In genomic region chr3:122005033-122005565, GRCh38 we compare ENCODE assay signal across 11 cellular contexts. TPM values are rescaled to one million over a fixed set of nuclear protein-coding genes. Genes with fewer than 3 reads are reported as not detected.
DNase-seq lines count a peak whose midpoint lies in the region; ATAC-seq and TF ChIP-seq lines count a peak whose summit lies in the region.
"Had no signal": no experiment of that assay in that cellular context is flagged by ENCODE, and none has a peak within 500 bp of the region (broad histone marks: within the 10 kb centered on the region; RNA-seq: fewer than 3 reads in every experiment).

No MANE protein-coding gene starts in this region.

- TF ChIP-seq EP300 in transverse colon (IDR thresholded peaks at IDR 0.05; ENCODE audit: low read depth) = no peak

- H3K36me3 ChIP-seq in transverse colon = no peaks in the 10 kb centered on the region
- H3K36me3 ChIP-seq: ovary had no signal

- H3K27ac ChIP-seq in transverse colon = no peak overlapping the region
- H3K27ac ChIP-seq: ovary had no signal

- in situ Hi-C loops in transverse colon (cut with MboI; ENCODE audit: low pct_ligation_motif_present in 1 of 4, low pct_unique_long_range_greater_than_20kb in 1 of 4, low sequenced_read_pairs in 3 of 4) = no loop called here

- ATAC-seq in HG02642 (IDR thresholded peaks at IDR 0.05; ENCODE audit: poor library complexity, unreplicated experiment) (peak; percentile 51), GM19328 (IDR thresholded peaks at IDR 0.05; ENCODE audit: unreplicated experiment) (no peak), HG02840 (IDR thresholded peaks at IDR 0.05; ENCODE audit: low FRiP score, unreplicated experiment) (no peak)
- ATAC-seq: CD8-positive, alpha-beta T cell had no signal

- intact Hi-C loops in transverse colon (cut with DNase I; ENCODE audit: low total_unique reads) = no loop called here

- DNase-seq in stimulated activated CD4-positive, alpha-beta T cell treated with anti-CD3 and anti-CD28 coated beads, Interleukin-15, amount 100 ng/mL, for 24 hours = peak; percentile 20
- DNase-seq in stimulated activated CD4-positive, alpha-beta T cell treated with anti-CD3 and anti-CD28 coated beads, Interleukin-12 subunit alpha, Interleukin-12 subunit beta, amount 100 ng/mL, for 4 hours = no peak
- DNase-seq in RPMI8226 (peak; percentile 42), transverse colon (peak; percentile 26), retina (no peak)
- DNase-seq: activated CD4-positive, alpha-beta T cell treated with anti-CD3 and anti-CD28 coated beads, Interleukin-2, amount 10 ng/mL, durations not matched to agents 24 days and 14 days; CD8-positive, alpha-beta T cell; ovary had no signal

- H3K4me3 ChIP-seq in transverse colon = no peak overlapping the region
- H3K4me3 ChIP-seq: ovary had no signal

- no peak for TF ChIP-seq CTCF in transverse colon (IDR thresholded peaks at IDR 0.05)

- TF ChIP-seq POLR2A in transverse colon (IDR thresholded peaks at IDR 0.05) = no peak

- H3K27me3 ChIP-seq in transverse colon = no peaks in the 10 kb centered on the region
- H3K27me3 ChIP-seq: ovary had no signal

- 88% methylated on average over 13 of the region's 13 CpGs; no CpG with 5 or more reads in 1 of the 2 donors for WGBS in transverse colon (ENCODE audit: low coverage in 1 of 2), 2 donors

- peaks cover 4 to 16% (median 7%) of the 10 kb centered on the region in 4 donors for H3K4me1 ChIP-seq in transverse colon

- no peaks in the 10 kb centered on the region for H3K9me3 ChIP-seq in transverse colon
- H3K9me3 ChIP-seq: ovary had no signal

RNA-seq across cellular contexts. Expression of gene ILDR1, which starts 16.9 kb away (rescaled TPM):
- 10 to 100 TPM; 13.8 to 27.7 (median 21.5) TPM for total RNA-seq in transverse colon
- total RNA-seq: CD8-positive, alpha-beta T cell had no signal

RNA-seq across cellular contexts. Expression of gene CD86, which starts 50.1 kb away (rescaled TPM):
- 1 to 10 TPM in 3 of 4 donors, not detected in 1; 1.4 to 4.6 (median 2.2) TPM for total RNA-seq in transverse colon
- total RNA-seq: CD8-positive, alpha-beta T cell had no signal

Comparison
In these comparisons a context has a peak if more than half of its experiments do, and no peak if none do; other contexts are left out.
1. DNase-seq: peak in stimulated activated CD4-positive, alpha-beta T cell treated with anti-CD3 and anti-CD28 coated beads, Interleukin-15, amount 100 ng/mL, for 24 hours (single experiment), RPMI8226 (single experiment) and transverse colon (single experiment); none in stimulated activated CD4-positive, alpha-beta T cell treated with anti-CD3 and anti-CD28 coated beads, Interleukin-12 subunit alpha, Interleukin-12 subunit beta, amount 100 ng/mL, for 4 hours (single experiment) and retina (single experiment).